In genomic region chr3:120349819-120350125, GRCh38 we compare ENCODE assay signal across 8 cellular contexts. TPM values are rescaled to one million over a fixed set of nuclear protein-coding genes. Genes with fewer than 3 reads are reported as not detected.
A peak's percentile ranks its signal among the peaks of the same experiment; 100 is the strongest.
DNase-seq lines count a peak whose midpoint lies in the region; ATAC-seq, FAIRE-seq and TF ChIP-seq lines count a peak whose summit lies in the region.

No MANE protein-coding gene starts in this region.

- no peak for TF ChIP-seq CTCF in HL-60 (IDR thresholded peaks at IDR 0.05; ENCODE audit: insufficient read depth, low read length)
- no peak for TF ChIP-seq CTCF in MCF 10A (IDR thresholded peaks at IDR 0.05; ENCODE audit: unreplicated experiment)
- TF ChIP-seq CTCF in lung (IDR thresholded peaks at IDR 0.05; ENCODE audit: control extremely low read depth, extremely low read depth) = no peak
- no peak for TF ChIP-seq CTCF in type B pancreatic cell (conservative IDR thresholded peaks at IDR 0.05)

- no peak for FAIRE-seq in GM12892 (lab: Jason Lieb, UNC)

- H3K36me3 ChIP-seq in CD4-positive, CD25-positive, alpha-beta regulatory T cell (ENCODE audit: control insufficient read depth, insufficient read depth, low read length) = peaks cover 6% of the 10 kb centered on the region
- peaks cover 3 to 5% of the 10 kb centered on the region in 2 donors for H3K36me3 ChIP-seq in lung (ENCODE audit: control insufficient read depth in 2 of 2, insufficient read depth in 2 of 2, low read length in 2 of 2)

- CTCF ChIA-PET in MCF 10A (lab: Yijun Ruan, JAX) = interaction anchor here (0.6 to 6.1 kb wide), 9 partner anchors 11 to 776 kb away, joined by 4 to 63 read pairs (median 5); no protein-coding TSS in a partner anchor

- WGBS in lung, 2 donors = 5 to 8% methylated on average over 8 of the region's 8 CpGs

- peaks cover 28% of the 10 kb centered on the region for H3K27me3 Mint-ChIP-seq in CD4-positive, CD25-positive, alpha-beta regulatory T cell
- no peaks in the 10 kb centered on the region for H3K27me3 Mint-ChIP-seq in MCF 10A (ENCODE audit: insufficient read depth, unreplicated experiment)
- peaks cover 12% of the 10 kb centered on the region for H3K27me3 Mint-ChIP-seq in type B pancreatic cell

- TF ChIP-seq POLR2A in GM12892 (IDR thresholded peaks at IDR 0.05; ENCODE audit: low read depth, low read length) = no peak

- peaks cover 28 to 41% (median 39%) of the 10 kb centered on the region in 4 donors for H3K4me1 Mint-ChIP-seq in CD4-positive, CD25-positive, alpha-beta regulatory T cell
- peaks cover 31% of the 10 kb centered on the region for H3K4me1 Mint-ChIP-seq in MCF 10A (ENCODE audit: insufficient read depth, unreplicated experiment)
- H3K4me1 Mint-ChIP-seq in type B pancreatic cell (ENCODE audit: unreplicated experiment) = peaks cover 34% of the 10 kb centered on the region

- no peaks in the 10 kb centered on the region for H3K9me3 ChIP-seq in CD4-positive, CD25-positive, alpha-beta regulatory T cell (ENCODE audit: control insufficient read depth in 2 of 2, low read length in 2 of 2)
- H3K9me3 ChIP-seq in lung (ENCODE audit: control insufficient read depth in 2 of 2, insufficient read depth in 1 of 2, low read length in 1 of 2) = no peaks in the 10 kb centered on the region

- peak overlapping the region; percentile 90 for H3K4me3 ChIP-seq in CD4-positive, CD25-positive, alpha-beta regulatory T cell (ENCODE audit: low read depth, low read length)
- H3K4me3 ChIP-seq in HL-60 (replicated peaks; ENCODE audit: insufficient read depth, low read length) = peak overlapping the region; percentile 95
- H3K4me3 ChIP-seq in lung = peak overlapping the region; percentile 95

- H3K9me3 Mint-ChIP-seq in CD4-positive, CD25-positive, alpha-beta regulatory T cell = no peaks in the 10 kb centered on the region
- H3K9me3 Mint-ChIP-seq in MCF 10A (ENCODE audit: unreplicated experiment) (no peaks in the 10 kb centered on the region), type B pancreatic cell (no peaks in the 10 kb centered on the region)

- H3K27ac Mint-ChIP-seq in CD4-positive, CD25-positive, alpha-beta regulatory T cell = peak overlapping the region; percentile 60 to 95 (median 91)
- H3K27ac Mint-ChIP-seq in MCF 10A (ENCODE audit: low read depth, unreplicated experiment) (peak overlapping the region; percentile 83), type B pancreatic cell (peak overlapping the region; percentile 93)

- DNase-seq in CD4-positive, CD25-positive, alpha-beta regulatory T cell = no peak
- DNase-seq in HL-60 (ENCODE audit: low read depth in 1 of 2, low spot score in 1 of 2) = no peak
- DNase-seq in MCF 10A (ENCODE audit: unreplicated experiment) = no peak
- DNase-seq in lung (ENCODE audit: low spot score) = no peak
- DNase-seq in type B pancreatic cell (ENCODE audit: extremely low spot score, unreplicated experiment) = no peak
- no peak for DNase-seq in GM12892 (ENCODE audit: insufficient read length)
- DNase-seq in cerebellar nuclear complex (lab: John Stamatoyannopoulos, UW) = no peak

- peaks cover 11% of the 10 kb centered on the region for H3K27me3 ChIP-seq in CD4-positive, CD25-positive, alpha-beta regulatory T cell (ENCODE audit: control insufficient read depth, insufficient read depth, low read length)
- H3K27me3 ChIP-seq in HL-60 (ENCODE audit: insufficient read depth, poor library complexity, severe bottlenecking) = no peaks in the 10 kb centered on the region
- H3K27me3 ChIP-seq in lung (ENCODE audit: control insufficient read depth, insufficient read depth) = no peaks in the 10 kb centered on the region

- H3K4me1 ChIP-seq in CD4-positive, CD25-positive, alpha-beta regulatory T cell (ENCODE audit: control insufficient read depth, insufficient read depth, low read length, poor library complexity, severe bottlenecking) = peaks cover 42% of the 10 kb centered on the region
- H3K4me1 ChIP-seq in lung (ENCODE audit: control insufficient read depth in 2 of 2, insufficient read depth in 2 of 2, low read length in 2 of 2) = peaks cover 3 to 8% of the 10 kb centered on the region in 2 donors

- intact Hi-C loops in MCF 10A (cut with micrococcal nuclease) = loop anchor here (1.0 to 10.0 kb wide), 5 partner anchors 68 to 393 kb away; partner anchors contain the start of genes GSK3B, GTF2E1 and RABL3

- TSS peak; percentile 87 for BruUV-seq in MCF 10A (replicated peaks; lab: Mats Ljungman, UMichigan)

- POLR2A ChIA-PET in MCF 10A (lab: Yijun Ruan, JAX) = interaction anchor here (0.6 to 4.3 kb wide), 31 partner anchors 8 to 1399 kb away, joined by 3 to 76 read pairs (median 4); partner anchors contain the start of genes GOLGB1, GSK3B, GTF2E1 and NDUFB4

- H3K27ac ChIP-seq in CD4-positive, CD25-positive, alpha-beta regulatory T cell (ENCODE audit: insufficient read depth, low read length, poor library complexity, severe bottlenecking) = peak overlapping the region; percentile 84
- H3K27ac ChIP-seq in HL-60 (replicated peaks) = peak overlapping the region; percentile 89
- peak overlapping the region; percentile 95 to 97 for H3K27ac ChIP-seq in lung (ENCODE audit: low read depth in 1 of 2, low read length in 1 of 2)

- peaks cover 4% of the 10 kb centered on the region for H3K36me3 Mint-ChIP-seq in CD4-positive, CD25-positive, alpha-beta regulatory T cell
- H3K36me3 Mint-ChIP-seq in MCF 10A (ENCODE audit: insufficient read depth, unreplicated experiment) (peaks cover 25% of the 10 kb centered on the region), type B pancreatic cell (peaks cover 11% of the 10 kb centered on the region)

- H3K4me3 Mint-ChIP-seq in CD4-positive, CD25-positive, alpha-beta regulatory T cell = peak overlapping the region; percentile 93 to 97 (median 96)
- H3K4me3 Mint-ChIP-seq in MCF 10A (ENCODE audit: unreplicated experiment) = peak overlapping the region; percentile 77
- peak overlapping the region; percentile 96 for H3K4me3 Mint-ChIP-seq in type B pancreatic cell

- ATAC-seq in CD4-positive, CD25-positive, alpha-beta regulatory T cell (ENCODE audit: low read depth in 2 of 2) = no peak
- ATAC-seq in lung (ENCODE audit: insufficient read depth, low FRiP score) (no peak), GM21723 (IDR thresholded peaks at IDR 0.05; ENCODE audit: unreplicated experiment) (no peak)

RNA-seq across cellular contexts. Expression of gene LRRC58, which starts 0.6 kb away (rescaled TPM):
- total RNA-seq in CD4-positive, CD25-positive, alpha-beta regulatory T cell = 15.8 TPM
- polyA plus RNA-seq in CD4-positive, CD25-positive, alpha-beta regulatory T cell = 10 to 100 TPM in 1 of 4 donors, 1 to 10 TPM in 3; 8.3 to 11.6 (median 9.4) TPM
- 25.8 and 28.8 TPM in 2 replicates for total RNA-seq in MCF 10A (2022)
- total RNA-seq in lung = 10 to 100 TPM; 19.9 to 40.9 TPM
- polyA plus RNA-seq in lung = 1 to 10 TPM; 5.0 to 7.7 TPM
- total RNA-seq in type B pancreatic cell (ENCODE audit: low replicate concordance) = 14.5 and 19.9 TPM in 2 replicates
- polyA plus RNA-seq in GM12892 (2012; ENCODE audit: missing spikeins) = 15.8 TPM
